8 cellular contexts compared by ENCODE assay signal in genomic region chr18:50287028-50287440, GRCh38. TPM values are rescaled to one million over a fixed set of nuclear protein-coding genes. Genes with fewer than 3 reads are reported as not detected.
DNase-seq lines count a peak whose midpoint lies in the region; ATAC-seq and TF ChIP-seq lines count a peak whose summit lies in the region.

No MANE protein-coding gene starts in this region.

- TF ChIP-seq POLR2A in vagina (IDR thresholded peaks at IDR 0.05), result no peak

- H3K4me1 Mint-ChIP-seq in CD4-positive, alpha-beta T cell (ENCODE audit: low read depth), result peaks cover 27% of the 10 kb centered on the region

- POLR2A ChIA-PET in CD4-positive, alpha-beta T cell (lab: Charles Lee), result no interaction called here

- H3K27ac Mint-ChIP-seq in CD4-positive, alpha-beta T cell, result peak overlapping the region; percentile 98

- H3K4me1 ChIP-seq in vagina, result peaks cover 13% of the 10 kb centered on the region

- no peaks in the 10 kb centered on the region for H3K9me3 ChIP-seq in CD4-positive, alpha-beta T cell (ENCODE audit: control insufficient read depth, low read length)
- no peaks in the 10 kb centered on the region for H3K9me3 ChIP-seq in vagina

- CTCF ChIA-PET in CD4-positive, alpha-beta T cell (lab: Charles Lee), result no interaction called here

- no peaks in the 10 kb centered on the region for H3K27me3 Mint-ChIP-seq in CD4-positive, alpha-beta T cell

- H3K27me3 ChIP-seq in CD4-positive, alpha-beta T cell (ENCODE audit: control insufficient read depth, insufficient read depth, low read length), result no peaks in the 10 kb centered on the region
- H3K27me3 ChIP-seq in vagina, result no peaks in the 10 kb centered on the region

- H3K4me3 Mint-ChIP-seq in CD4-positive, alpha-beta T cell, result peak overlapping the region; percentile 96

- H3K4me3 ChIP-seq in vagina, result peak overlapping the region; percentile 65 to 78

- no peak for DNase-seq in CD4-positive, alpha-beta T cell
- DNase-seq in LHCN-M2 (ENCODE audit: low read depth) (peak; percentile 10), mesenteric fat pad (ENCODE audit: low spot score) (peak; percentile 88), vagina (ENCODE audit: extremely low spot score in 2 of 2) (peak in 1 of 2 donors; percentile 92), GF-D8 (lab: John Stamatoyannopoulos, UW) (no peak)

- ATAC-seq in CD4-positive, alpha-beta T cell (ENCODE audit: poor library complexity), result no peak
- ATAC-seq in HG02588 (IDR thresholded peaks at IDR 0.05; ENCODE audit: unreplicated experiment) (no peak), GM21367 (IDR thresholded peaks at IDR 0.05; ENCODE audit: unreplicated experiment) (no peak)

- TF ChIP-seq CTCF in CD4-positive, alpha-beta T cell (IDR thresholded peaks at IDR 0.05), result no peak
- no peak for TF ChIP-seq CTCF in vagina (IDR thresholded peaks at IDR 0.05)

- intact Hi-C loops in CD4-positive, alpha-beta T cell (cut with DNase I, micrococcal nuclease), result loop anchor here (2.0 to 10.0 kb wide), 9 partner anchors 20 to 910 kb away; partner anchors contain the start of genes MEX3C (in 2 of the 2), ACAA2 (in 1 of the 2), C18orf32 (in 1 of the 2) and RPL17 (in 1 of the 2)
- intact Hi-C loops in vagina (cut with DNase I), result no loop called here

- peaks cover 55% of the 10 kb centered on the region for H3K36me3 Mint-ChIP-seq in CD4-positive, alpha-beta T cell (ENCODE audit: low read depth)

- peaks cover 0 to 34% of the 10 kb centered on the region in 2 donors for H3K36me3 ChIP-seq in vagina

- no peaks in the 10 kb centered on the region for H3K9me3 Mint-ChIP-seq in CD4-positive, alpha-beta T cell

- H3K27ac ChIP-seq in CD4-positive, alpha-beta T cell (ENCODE audit: low read depth, low read length), result peak overlapping the region; percentile 72
- peak overlapping the region; percentile 83 for H3K27ac ChIP-seq in cingulate gyrus (ENCODE audit: low read depth, low read length)
- peak overlapping the region; percentile 89 for H3K27ac ChIP-seq in vagina

RNA-seq across cellular contexts. Expression of gene CXXC1, which starts 0.5 kb away (rescaled TPM):
- total RNA-seq in CD4-positive, alpha-beta T cell, result 100 to 1,000 TPM; 120 to 128 TPM
- total RNA-seq in LHCN-M2 (2014; rRNA removed) (53.8 and 72.9 TPM in 2 replicates), mesenteric fat pad (42.5 TPM), vagina (78.6 TPM)
- polyA plus RNA-seq in LHCN-M2 (2012), result 44.5 TPM

RNA-seq across cellular contexts. Expression of gene MBD1, which starts 5.7 kb away (rescaled TPM):
- 100 to 1,000 TPM; 103 to 107 TPM for total RNA-seq in CD4-positive, alpha-beta T cell
- total RNA-seq in LHCN-M2 (2014; rRNA removed), result 78.2 and 84.9 TPM in 2 replicates
- 30.6 TPM for polyA plus RNA-seq in LHCN-M2 (2012)
- 55.2 TPM for total RNA-seq in mesenteric fat pad
- 85.7 TPM for total RNA-seq in vagina

RNA-seq across cellular contexts. Expression of gene CFAP53, which starts 20.7 kb away (rescaled TPM):
- under 1 TPM; 0.33 to 0.47 TPM for total RNA-seq in CD4-positive, alpha-beta T cell
- total RNA-seq in LHCN-M2 (2014; rRNA removed) (0.13 TPM in 1 of 2 replicates, not detected in the other), mesenteric fat pad (0.16 TPM), vagina (not detected)
- 0.16 TPM for polyA plus RNA-seq in LHCN-M2 (2012)

Comparison
In these comparisons a context has a peak if more than half of its experiments do, and no peak if none do; other contexts are left out.
1. DNase-seq: peak in LHCN-M2 (single experiment) and mesenteric fat pad (single experiment); none in CD4-positive, alpha-beta T cell (0 of 10) and GF-D8 (single experiment).
2. Peak in every context shown above with its lines, with median percentiles within 50 percentile points of each other: H3K27ac ChIP-seq.